In the genomic region with DNA sequence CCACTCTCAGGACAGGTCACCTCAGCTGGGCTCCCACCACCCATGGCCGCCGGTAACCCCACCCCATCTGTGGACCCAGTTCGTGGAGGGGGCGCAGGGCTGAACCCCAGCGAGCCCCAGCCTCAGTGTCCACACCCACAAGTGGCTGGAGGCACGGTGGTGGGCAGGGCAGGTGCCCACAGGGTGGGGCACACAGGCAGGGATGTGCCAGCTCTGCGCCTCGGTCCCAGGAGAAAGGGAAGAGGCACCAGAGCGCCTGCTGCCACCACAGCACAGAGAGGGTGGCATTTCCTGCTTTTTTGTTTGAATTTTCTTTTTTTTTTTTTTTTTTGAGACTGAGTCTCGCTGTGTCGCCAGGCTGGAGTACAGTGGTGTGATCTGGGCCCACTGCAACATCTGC, we compare ENCODE assay signal across 16 cellular contexts. TPM values are rescaled to one million over a fixed set of nuclear protein-coding genes. Genes with fewer than 3 reads are reported as not detected.
DNase-seq lines count a peak whose midpoint lies in the region; ATAC-seq and TF ChIP-seq lines count a peak whose summit lies in the region.
"Had no signal": no experiment of that assay in that cellular context is flagged by ENCODE, and none has a peak within 500 bp of the region (broad histone marks: within the 10 kb centered on the region; RNA-seq: fewer than 3 reads in every experiment).

No MANE protein-coding gene starts in this region.

- no peaks in the 10 kb centered on the region for H3K36me3 ChIP-seq in CD4-positive, alpha-beta memory T cell (ENCODE audit: insufficient read depth, low read length)
- no peaks in the 10 kb centered on the region for H3K36me3 ChIP-seq in ascending aorta

- CTCF ChIA-PET in CD4-positive, alpha-beta memory T cell (lab: Charles Lee; ENCODE audit: partially characterized antibody) = no interaction called here

- no peaks in the 10 kb centered on the region for H3K27me3 Mint-ChIP-seq in CD4-positive, alpha-beta memory T cell
- H3K27me3 Mint-ChIP-seq in immature natural killer cell (ENCODE audit: low read depth in 3 of 3) = peaks cover 15 to 40% (median 23%) of the 10 kb centered on the region in 3 donors
- H3K27me3 Mint-ChIP-seq in stimulated activated memory B cell treated with anti-CD40 and anti-IgM and Interleukin-4, amounts not matched to agents 10 μg/mL and 1 μg/mL and 100 μg/mL, for 72 hours = no peaks in the 10 kb centered on the region

- POLR2A ChIA-PET in CD4-positive, alpha-beta memory T cell (lab: Charles Lee; ENCODE audit: partially characterized antibody) = interaction anchor here (1.8 kb wide), 1 partner anchor 17 kb away, joined by 5 read pairs; no protein-coding TSS in a partner anchor

- no peak for ATAC-seq in stimulated activated memory B cell treated with anti-CD40 and anti-IgM and Interleukin-4, amounts not matched to agents 10 μg/mL and 1 μg/mL and 100 μg/mL, for 72 hours
- ATAC-seq in GM18861 (IDR thresholded peaks at IDR 0.05; ENCODE audit: unreplicated experiment) = no peak
- ATAC-seq: SK-N-SH treated with all-trans-retinoic acid at 6 μM for 48 hours had no signal

- peak overlapping the region in 6 of 7 donors; percentile 22 to 93 (median 76) for H3K27ac Mint-ChIP-seq in CD4-positive, alpha-beta memory T cell
- H3K27ac Mint-ChIP-seq in immature natural killer cell = peak overlapping the region; percentile 84 to 96 (median 94)
- peak overlapping the region; percentile 17 for H3K27ac Mint-ChIP-seq in stimulated activated memory B cell treated with anti-CD40 and anti-IgM and Interleukin-4, amounts not matched to agents 10 μg/mL and 1 μg/mL and 100 μg/mL, for 72 hours
- H3K27ac Mint-ChIP-seq: H9 had no signal

- H3K4me1 Mint-ChIP-seq in CD4-positive, alpha-beta memory T cell = peaks cover 19 to 62% (median 41%) of the 10 kb centered on the region in 4 donors
- peaks cover 57 to 74% of the 10 kb centered on the region in 2 donors for H3K4me1 Mint-ChIP-seq in immature natural killer cell
- peaks cover 57% of the 10 kb centered on the region for H3K4me1 Mint-ChIP-seq in stimulated activated memory B cell treated with anti-CD40 and anti-IgM and Interleukin-4, amounts not matched to agents 10 μg/mL and 1 μg/mL and 100 μg/mL, for 72 hours

- H3K36me3 Mint-ChIP-seq in CD4-positive, alpha-beta memory T cell = no peaks in the 10 kb centered on the region
- H3K36me3 Mint-ChIP-seq in immature natural killer cell = no peaks in the 10 kb centered on the region
- H3K36me3 Mint-ChIP-seq in stimulated activated memory B cell treated with anti-CD40 and anti-IgM and Interleukin-4, amounts not matched to agents 10 μg/mL and 1 μg/mL and 100 μg/mL, for 72 hours = no peaks in the 10 kb centered on the region

- H3K27me3 ChIP-seq in CD4-positive, alpha-beta memory T cell (ENCODE audit: insufficient read depth, low read length) = no peaks in the 10 kb centered on the region
- no peaks in the 10 kb centered on the region for H3K27me3 ChIP-seq in ascending aorta

- intact Hi-C loops in CD4-positive, alpha-beta memory T cell (cut with micrococcal nuclease) = no loop called here
- intact Hi-C loops in ascending aorta (cut with DNase I) = no loop called here

- DNase-seq in CD4-positive, alpha-beta memory T cell = peak in 1 of 5 donors; percentile 48
- peak; percentile 21 for DNase-seq in Jurkat, Clone E6-1 (ENCODE audit: low read depth, low spot score)
- DNase-seq in immature natural killer cell (no peak), ascending aorta (ENCODE audit: low spot score in 2 of 2) (no peak), G401 (ENCODE audit: low spot score) (no peak)
- DNase-seq: H9, KBM-7, NCI-H1436, NCI-H2029 treated with DMSO at 0.1 percent for 48 hours, NCI-H2171 treated with DMSO at 0.1 percent for 48 hours, NCI-H446 treated with DMSO at 0.1 percent for 48 hours, NCI-H748 treated with DMSO at 0.1 percent for 48 hours, SHP77 treated with DMSO at 0.1 percent for 48 hours had no signal

- H3K9me3 Mint-ChIP-seq in CD4-positive, alpha-beta memory T cell = peaks cover 0 to 9% (median 0%) of the 10 kb centered on the region in 8 donors
- H3K9me3 Mint-ChIP-seq in immature natural killer cell = peaks cover 0 to 3% (median 0%) of the 10 kb centered on the region in 6 donors
- H3K9me3 Mint-ChIP-seq in stimulated activated memory B cell treated with anti-CD40 and anti-IgM and Interleukin-4, amounts not matched to agents 10 μg/mL and 1 μg/mL and 100 μg/mL, for 72 hours = no peaks in the 10 kb centered on the region
- H3K9me3 Mint-ChIP-seq: H9 had no signal

- H3K4me3 Mint-ChIP-seq in CD4-positive, alpha-beta memory T cell = peak overlapping the region in 1 of 8 donors; percentile 49
- peak overlapping the region; percentile 79 to 85 (median 82) for H3K4me3 Mint-ChIP-seq in immature natural killer cell
- H3K4me3 Mint-ChIP-seq in stimulated activated memory B cell treated with anti-CD40 and anti-IgM and Interleukin-4, amounts not matched to agents 10 μg/mL and 1 μg/mL and 100 μg/mL, for 72 hours = no peak overlapping the region
- H3K4me3 Mint-ChIP-seq: H9 had no signal

- no peak overlapping the region for H3K4me3 ChIP-seq in CD4-positive, alpha-beta memory T cell (ENCODE audit: low read length in 2 of 2)
- H3K4me3 ChIP-seq in Jurkat, Clone E6-1 (ENCODE audit: low read length) = no peak overlapping the region
- no peak overlapping the region for H3K4me3 ChIP-seq in ascending aorta

- no peaks in the 10 kb centered on the region for H3K9me3 ChIP-seq in CD4-positive, alpha-beta memory T cell (ENCODE audit: control insufficient read depth in 1 of 2, low read length in 2 of 2)
- no peaks in the 10 kb centered on the region for H3K9me3 ChIP-seq in ascending aorta

- no peak for TF ChIP-seq CTCF in ascending aorta (IDR thresholded peaks at IDR 0.05)

- in situ Hi-C loops in G401 (cut with HindIII; ENCODE audit: low sequenced_read_pairs) = no loop called here

- peak overlapping the region; percentile 69 for H3K27ac ChIP-seq in CD4-positive, alpha-beta memory T cell (ENCODE audit: low read depth, low read length)
- H3K27ac ChIP-seq in ascending aorta = peak overlapping the region in 1 of 2 donors; percentile 76

- H3K4me1 ChIP-seq in CD4-positive, alpha-beta memory T cell (ENCODE audit: insufficient read depth, low read length) = peaks cover 65% of the 10 kb centered on the region
- H3K4me1 ChIP-seq in ascending aorta = peaks cover 0 to 4% of the 10 kb centered on the region in 2 donors

RNA-seq across cellular contexts. Expression of a gene that starts 19.0 kb away (rescaled TPM):
- total RNA-seq in CD4-positive, alpha-beta memory T cell = 10 to 100 TPM; 19.0 to 20.5 TPM
- polyA plus RNA-seq in CD4-positive, alpha-beta memory T cell = under 1 TPM; 0.07 to 0.48 TPM
- polyA plus RNA-seq in Jurkat, Clone E6-1 (2012; ENCODE audit: insufficient read depth, insufficient read length) = 2.0 TPM
- under 1 TPM in 2 of 3 donors, not detected in 1; 0.14 to 0.75 TPM for polyA plus RNA-seq in immature natural killer cell
- total RNA-seq in ascending aorta = 5.5 TPM
- total RNA-seq in G401 (2014; rRNA removed; shearing (Covaris generic)) = 0.55 and 1.2 TPM in 2 replicates

Comparison
In these comparisons a context has a peak if more than half of its experiments do, and no peak if none do; other contexts are left out.
1. H3K27ac Mint-ChIP-seq: peak in every context shown above with its lines; median percentile 94 in immature natural killer cell; 76 in CD4-positive, alpha-beta memory T cell; 17 in stimulated activated memory B cell treated with anti-CD40 and anti-IgM and Interleukin-4, amounts not matched to agents 10 μg/mL and 1 μg/mL and 100 μg/mL, for 72 hours.